Comparison of ENCODE assay signal across 23 cellular contexts in the genomic region with DNA sequence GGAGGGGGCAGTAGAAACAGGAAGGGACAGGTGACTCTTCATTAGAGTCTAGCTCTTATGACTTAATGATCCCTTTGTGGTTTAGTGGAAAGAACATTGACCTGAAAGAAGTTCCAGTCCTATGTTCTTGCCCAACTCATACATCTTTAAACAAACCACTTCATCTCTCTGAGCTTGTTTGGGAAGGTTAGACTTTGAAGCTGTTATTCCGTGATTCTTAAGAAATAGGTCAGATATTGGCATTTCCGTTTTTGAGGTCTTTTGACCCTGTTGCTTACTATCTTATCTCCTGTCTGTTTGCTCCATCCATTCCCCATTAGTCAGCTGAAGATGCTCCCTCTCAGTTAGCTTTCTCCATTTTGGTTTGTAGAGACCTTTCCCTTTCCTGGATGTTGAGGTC.
"Had no signal": no experiment of that assay in that cellular context is flagged by ENCODE, and none has a peak within 500 bp of the region (broad histone marks: within the 10 kb centered on the region; RNA-seq: fewer than 3 reads in every experiment).

No MANE protein-coding gene starts in this region.

- H3K27me3 ChIP-seq: SJSA1 had no signal

- H3K9me3 Mint-ChIP-seq: IgD-negative memory B cell had no signal

- H3K4me3 Mint-ChIP-seq: IgD-negative memory B cell had no signal

- H3K4me2 ChIP-seq: KMS-11 had no signal

- H3K4me3 ChIP-seq: K562, SJSA1, SK-N-MC had no signal

- FAIRE-seq: K562, RCC 7860 had no signal

- DNase-seq: Kasumi-1, MM.1S, NCI-H1092 treated with DMSO at 0.1 percent for 48 hours, NCI-H1436, NCI-H187, NCI-H2029, NCI-H2081 treated with DMSO at 0.1 percent for 48 hours, NCI-H2171, NCI-H226, NCI-H446, NCI-H510A, NCI-H524 treated with DMSO at 0.1 percent for 48 hours, NCI-H69, NCI-H774, Right ventricle myocardium superior, RPMI8226, SIG-M5 had no signal

- H3K27ac ChIP-seq: KMS-11, SJSA1, SK-N-MC had no signal

- H3K4me1 ChIP-seq: SJSA1 had no signal

- ATAC-seq: K562 had no signal

- H3K27me3 Mint-ChIP-seq: IgD-negative memory B cell had no signal
